ENCODE assay signal across 8 cellular contexts in genomic region chr14:67675219-67675582, GRCh38. TPM values are rescaled to one million over a fixed set of nuclear protein-coding genes. Genes with fewer than 3 reads are reported as not detected.
DNase-seq lines count a peak whose midpoint lies in the region; ATAC-seq and TF ChIP-seq lines count a peak whose summit lies in the region.

No MANE protein-coding gene starts in this region.

- H4K12ac ChIP-seq in trophoblast cell (ENCODE audit: low read depth, low read length), result peak overlapping the region; percentile 66

- no peak for TF ChIP-seq POLR2A in erythroblast (IDR thresholded peaks at IDR 0.05; ENCODE audit: low read length)

- H4K8ac ChIP-seq in trophoblast cell (ENCODE audit: low read depth, low read length), result peak overlapping the region; percentile 96

- peaks cover 6% of the 10 kb centered on the region for H3K79me2 ChIP-seq in trophoblast cell (ENCODE audit: control insufficient read depth, insufficient read depth, low read length, poor library complexity)

- H3K9me3 ChIP-seq in ES-I3 (ENCODE audit: control insufficient read depth, insufficient read depth, low read length) (no peaks in the 10 kb centered on the region), trophoblast cell (ENCODE audit: insufficient read depth, low read depth, low read length) (no peaks in the 10 kb centered on the region)

- peak overlapping the region; percentile 26 for H2BK120ac ChIP-seq in trophoblast cell (ENCODE audit: insufficient read depth, low read length, poor library complexity)

- peak overlapping the region; percentile 4 for H3K4ac ChIP-seq in trophoblast cell (ENCODE audit: low read depth, low read length)

- H4K91ac ChIP-seq in trophoblast cell (ENCODE audit: low read depth, low read length), result peak overlapping the region; percentile 94

- peaks cover 6% of the 10 kb centered on the region for H3K79me1 ChIP-seq in trophoblast cell (ENCODE audit: low read length)

- ATAC-seq in GM19351 (IDR thresholded peaks at IDR 0.05; ENCODE audit: unreplicated experiment), result no peak
- ATAC-seq in GM19324 (IDR thresholded peaks at IDR 0.05; ENCODE audit: low FRiP score, unreplicated experiment), result no peak
- ATAC-seq in GM19328 (IDR thresholded peaks at IDR 0.05; ENCODE audit: unreplicated experiment), result no peak

- H3K27me3 ChIP-seq in trophoblast cell (ENCODE audit: insufficient read depth, low read length), result no peaks in the 10 kb centered on the region

- no peak overlapping the region for H2AK5ac ChIP-seq in trophoblast cell (ENCODE audit: low read length)

- H3K27ac ChIP-seq in RWPE1, result peak overlapping the region; percentile 87
- peak overlapping the region; percentile 93 for H3K27ac ChIP-seq in trophoblast cell (ENCODE audit: low read depth, low read length)

- DNase-seq in RWPE1 (ENCODE audit: low spot score), result no peak
- DNase-seq in erythroblast (lab: John Stamatoyannopoulos, UW), result peak; percentile 42 to 64
- no peak for DNase-seq in trophoblast cell
- no peak for DNase-seq in dermis blood vessel endothelial cell

- H2BK12ac ChIP-seq in trophoblast cell (ENCODE audit: low read length), result no peak overlapping the region

- CTCF ChIA-PET in RWPE1 (lab: Yijun Ruan, JAX), result interaction anchor here (0.8 to 1.0 kb wide), 2 partner anchors 35 to 57 kb away, joined by 3 read pairs; no protein-coding TSS in a partner anchor

- WGBS in trophoblast cell (ENCODE audit: extremely low coverage, insufficient coverage, insufficient read length), result no CpG with 5 or more reads among the region's 16 CpGs

- POLR2A ChIA-PET in RWPE1 (lab: Yijun Ruan, JAX; ENCODE audit: low non-redundant PET), result no interaction called here

- H3K14ac ChIP-seq in trophoblast cell (ENCODE audit: low read length), result no peak overlapping the region

- no peak overlapping the region for H3K18ac ChIP-seq in trophoblast cell (ENCODE audit: low read length)

- H3K4me1 ChIP-seq in ES-I3 (ENCODE audit: insufficient read depth, low read length) (peaks cover 6% of the 10 kb centered on the region; the same call in 1 of the 2 replicates), trophoblast cell (ENCODE audit: control insufficient read depth in 1 of 2, insufficient read depth in 2 of 2, low read length in 2 of 2) (peaks cover 0 to 2% of the 10 kb centered on the region in 2 experiments)

- H2BK5ac ChIP-seq in trophoblast cell (ENCODE audit: low read depth, low read length, poor library complexity), result peak overlapping the region; percentile 70

- no peak overlapping the region for H3K23ac ChIP-seq in trophoblast cell (ENCODE audit: low read length)

- peak overlapping the region; percentile 95; the same call in 1 of the 2 replicates for H3K9ac ChIP-seq in ES-I3 (ENCODE audit: low read depth, low read length)
- H3K9ac ChIP-seq in trophoblast cell (ENCODE audit: low read length), result no peak overlapping the region

- peak overlapping the region; percentile 67 for H3K4me2 ChIP-seq in trophoblast cell (ENCODE audit: low read length)

- no peak for TF ChIP-seq CTCF in RWPE1 (conservative IDR thresholded peaks at IDR 0.05; ENCODE audit: low read depth)

- peaks cover 9% of the 10 kb centered on the region; the same call in 1 of the 2 replicates for H3K36me3 ChIP-seq in ES-I3 (ENCODE audit: insufficient read depth, low read length)
- H3K36me3 ChIP-seq in trophoblast cell (ENCODE audit: control insufficient read depth in 1 of 2, insufficient read depth in 2 of 2, low read length in 2 of 2), result peaks cover 10 to 11% of the 10 kb centered on the region in 2 experiments

- no peak overlapping the region for H2AFZ ChIP-seq in trophoblast cell (ENCODE audit: insufficient read depth, low read length, poor library complexity)

- peak overlapping the region; percentile 82 for H3K4me3 ChIP-seq in trophoblast cell (ENCODE audit: low read depth, low read length)

RNA-seq across cellular contexts. Expression of gene VTI1B, which starts 0.8 kb away (rescaled TPM):
- polyA plus RNA-seq in trophoblast cell (2013), result 67.8 and 70.6 TPM in 2 replicates
- total RNA-seq in dermis blood vessel endothelial cell, result 50.2 and 61.8 TPM in 2 replicates

RNA-seq across cellular contexts. Expression of gene RDH11, which starts 20.4 kb away (rescaled TPM):
- polyA plus RNA-seq in trophoblast cell (2013), result 113 and 115 TPM in 2 replicates
- total RNA-seq in dermis blood vessel endothelial cell, result 91.9 and 113 TPM in 2 replicates

RNA-seq across cellular contexts. Expression of gene RDH12, which starts 26.5 kb away (rescaled TPM):
- 0.01 TPM in 1 of 2 replicates, not detected in the other for polyA plus RNA-seq in trophoblast cell (2013)
- total RNA-seq in dermis blood vessel endothelial cell, result not detected in 2 replicates

RNA-seq across cellular contexts. Expression of gene ARG2, which starts 55.5 kb away (rescaled TPM):
- polyA plus RNA-seq in trophoblast cell (2013), result 23.7 and 24.7 TPM in 2 replicates
- total RNA-seq in dermis blood vessel endothelial cell, result 39.5 and 61.5 TPM in 2 replicates

Comparison
In these comparisons a context has a peak if more than half of its experiments do, and no peak if none do; other contexts are left out.
1. DNase-seq: peak in erythroblast (2 of 2); none in RWPE1 (single experiment), trophoblast cell (0 of 2) and dermis blood vessel endothelial cell (single experiment).